Comparison of ENCODE assay signal across 1 cellular context in the genomic region with DNA sequence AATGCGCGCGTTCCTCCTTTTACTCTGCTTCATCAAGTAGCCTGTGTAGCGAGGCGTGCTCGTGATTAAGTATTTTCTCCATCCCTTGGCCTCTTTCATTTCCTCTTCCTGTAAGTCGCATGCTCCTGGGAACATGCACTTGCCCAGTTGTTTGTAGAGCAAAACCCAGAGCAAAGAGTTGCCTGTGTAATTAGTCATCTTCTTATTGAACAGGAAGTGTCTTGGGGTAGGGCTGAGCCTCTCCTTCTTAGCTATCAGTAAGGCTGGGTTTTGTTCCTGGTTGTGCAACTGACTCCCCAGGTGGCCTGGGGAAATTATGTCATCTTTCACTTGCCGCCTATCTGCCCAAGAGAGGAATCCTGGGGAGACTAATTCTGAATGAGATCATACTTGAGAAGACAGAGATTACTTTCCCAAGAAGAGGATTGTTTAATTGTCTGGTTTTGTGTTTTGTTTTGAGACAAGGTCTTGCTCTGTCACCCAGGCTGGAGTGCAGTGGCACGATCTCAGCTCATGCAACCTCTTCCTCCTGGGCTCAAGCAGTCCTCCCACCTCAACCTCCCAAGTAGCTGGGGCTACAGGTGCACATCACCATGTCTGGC.
TF ChIP-seq lines count a peak whose summit lies in the region.

No MANE protein-coding gene starts in this region.

TF ChIP-seq in GM23338, 12 proteins besides CTCF, POLR2A, EP300 and RAD21 (continued from another document):
- TF ChIP-seq, protein P1, sequence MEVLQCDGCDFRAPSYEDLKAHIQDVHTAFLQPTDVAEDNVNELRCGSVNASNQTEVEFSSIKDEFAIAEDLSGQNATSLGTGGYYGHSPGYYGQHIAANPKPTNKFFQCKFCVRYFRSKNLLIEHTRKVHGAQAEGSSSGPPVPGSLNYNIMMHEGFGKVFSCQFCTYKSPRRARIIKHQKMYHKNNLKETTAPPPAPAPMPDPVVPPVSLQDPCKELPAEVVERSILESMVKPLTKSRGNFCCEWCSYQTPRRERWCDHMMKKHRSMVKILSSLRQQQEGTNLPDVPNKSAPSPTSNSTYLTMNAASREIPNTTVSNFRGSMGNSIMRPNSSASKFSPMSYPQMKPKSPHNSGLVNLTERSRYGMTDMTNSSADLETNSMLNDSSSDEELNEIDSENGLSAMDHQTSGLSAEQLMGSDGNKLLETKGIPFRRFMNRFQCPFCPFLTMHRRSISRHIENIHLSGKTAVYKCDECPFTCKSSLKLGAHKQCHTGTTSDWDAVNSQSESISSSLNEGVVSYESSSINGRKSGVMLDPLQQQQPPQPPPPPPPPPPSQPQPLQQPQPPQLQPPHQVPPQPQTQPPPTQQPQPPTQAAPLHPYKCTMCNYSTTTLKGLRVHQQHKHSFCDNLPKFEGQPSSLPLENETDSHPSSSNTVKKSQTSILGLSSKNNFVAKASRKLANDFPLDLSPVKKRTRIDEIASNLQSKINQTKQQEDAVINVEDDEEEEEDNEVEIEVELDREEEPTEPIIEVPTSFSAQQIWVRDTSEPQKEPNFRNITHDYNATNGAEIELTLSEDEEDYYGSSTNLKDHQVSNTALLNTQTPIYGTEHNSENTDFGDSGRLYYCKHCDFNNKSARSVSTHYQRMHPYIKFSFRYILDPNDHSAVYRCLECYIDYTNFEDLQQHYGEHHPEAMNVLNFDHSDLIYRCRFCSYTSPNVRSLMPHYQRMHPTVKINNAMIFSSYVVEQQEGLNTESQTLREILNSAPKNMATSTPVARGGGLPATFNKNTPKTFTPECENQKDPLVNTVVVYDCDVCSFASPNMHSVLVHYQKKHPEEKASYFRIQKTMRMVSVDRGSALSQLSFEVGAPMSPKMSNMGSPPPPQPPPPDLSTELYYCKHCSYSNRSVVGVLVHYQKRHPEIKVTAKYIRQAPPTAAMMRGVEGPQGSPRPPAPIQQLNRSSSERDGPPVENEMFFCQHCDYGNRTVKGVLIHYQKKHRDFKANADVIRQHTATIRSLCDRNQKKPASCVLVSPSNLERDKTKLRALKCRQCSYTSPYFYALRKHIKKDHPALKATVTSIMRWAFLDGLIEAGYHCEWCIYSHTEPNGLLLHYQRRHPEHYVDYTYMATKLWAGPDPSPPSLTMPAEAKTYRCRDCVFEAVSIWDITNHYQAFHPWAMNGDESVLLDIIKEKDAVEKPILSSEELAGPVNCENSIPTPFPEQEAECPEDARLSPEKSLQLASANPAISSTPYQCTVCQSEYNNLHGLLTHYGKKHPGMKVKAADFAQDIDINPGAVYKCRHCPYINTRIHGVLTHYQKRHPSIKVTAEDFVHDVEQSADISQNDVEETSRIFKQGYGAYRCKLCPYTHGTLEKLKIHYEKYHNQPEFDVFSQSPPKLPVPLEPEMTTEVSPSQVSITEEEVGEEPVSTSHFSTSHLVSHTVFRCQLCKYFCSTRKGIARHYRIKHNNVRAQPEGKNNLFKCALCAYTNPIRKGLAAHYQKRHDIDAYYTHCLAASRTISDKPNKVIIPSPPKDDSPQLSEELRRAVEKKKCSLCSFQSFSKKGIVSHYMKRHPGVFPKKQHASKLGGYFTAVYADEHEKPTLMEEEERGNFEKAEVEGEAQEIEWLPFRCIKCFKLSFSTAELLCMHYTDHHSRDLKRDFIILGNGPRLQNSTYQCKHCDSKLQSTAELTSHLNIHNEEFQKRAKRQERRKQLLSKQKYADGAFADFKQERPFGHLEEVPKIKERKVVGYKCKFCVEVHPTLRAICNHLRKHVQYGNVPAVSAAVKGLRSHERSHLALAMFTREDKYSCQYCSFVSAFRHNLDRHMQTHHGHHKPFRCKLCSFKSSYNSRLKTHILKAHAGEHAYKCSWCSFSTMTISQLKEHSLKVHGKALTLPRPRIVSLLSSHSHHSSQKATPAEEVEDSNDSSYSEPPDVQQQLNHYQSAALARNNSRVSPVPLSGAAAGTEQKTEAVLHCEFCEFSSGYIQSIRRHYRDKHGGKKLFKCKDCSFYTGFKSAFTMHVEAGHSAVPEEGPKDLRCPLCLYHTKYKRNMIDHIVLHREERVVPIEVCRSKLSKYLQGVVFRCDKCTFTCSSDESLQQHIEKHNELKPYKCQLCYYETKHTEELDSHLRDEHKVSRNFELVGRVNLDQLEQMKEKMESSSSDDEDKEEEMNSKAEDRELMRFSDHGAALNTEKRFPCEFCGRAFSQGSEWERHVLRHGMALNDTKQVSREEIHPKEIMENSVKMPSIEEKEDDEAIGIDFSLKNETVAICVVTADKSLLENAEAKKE (CRISPR knock-in tag; IDR thresholded peaks at IDR 0.05) = no peak
- TF ChIP-seq JUNB (IDR thresholded peaks at IDR 0.05; ENCODE audit: unreplicated experiment) = no peak
- TF ChIP-seq, protein P2, sequence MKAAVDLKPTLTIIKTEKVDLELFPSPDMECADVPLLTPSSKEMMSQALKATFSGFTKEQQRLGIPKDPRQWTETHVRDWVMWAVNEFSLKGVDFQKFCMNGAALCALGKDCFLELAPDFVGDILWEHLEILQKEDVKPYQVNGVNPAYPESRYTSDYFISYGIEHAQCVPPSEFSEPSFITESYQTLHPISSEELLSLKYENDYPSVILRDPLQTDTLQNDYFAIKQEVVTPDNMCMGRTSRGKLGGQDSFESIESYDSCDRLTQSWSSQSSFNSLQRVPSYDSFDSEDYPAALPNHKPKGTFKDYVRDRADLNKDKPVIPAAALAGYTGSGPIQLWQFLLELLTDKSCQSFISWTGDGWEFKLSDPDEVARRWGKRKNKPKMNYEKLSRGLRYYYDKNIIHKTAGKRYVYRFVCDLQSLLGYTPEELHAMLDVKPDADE (IDR thresholded peaks at IDR 0.05) = no peak
